8 cellular contexts compared by ENCODE assay signal in genomic region chr17:76446449-76447231, GRCh38. TPM values are rescaled to one million over a fixed set of nuclear protein-coding genes. Genes with fewer than 3 reads are reported as not detected.
DNase-seq lines count a peak whose midpoint lies in the region; ATAC-seq and TF ChIP-seq lines count a peak whose summit lies in the region.

No MANE protein-coding gene starts in this region.

- peak overlapping the region in 2 of 4 donors; percentile 28 to 75 for H3K27ac ChIP-seq in sigmoid colon

- WGBS in sigmoid colon, 2 donors, result 70 to 71% methylated on average over 9 of the region's 9 CpGs

- no peak for TF ChIP-seq EP300 in sigmoid colon (IDR thresholded peaks at IDR 0.05)

- TF ChIP-seq CTCF in AG09309 (IDR thresholded peaks at IDR 0.05; ENCODE audit: control insufficient read depth, insufficient read depth, low read depth, low read length, missing control alignments) (no peak), astrocyte of the cerebellum (IDR thresholded peaks at IDR 0.05; ENCODE audit: low read depth, low read length, missing control alignments) (no peak), sigmoid colon (IDR thresholded peaks at IDR 0.05) (no peak)

- no peak for TF ChIP-seq POLR2A in sigmoid colon (IDR thresholded peaks at IDR 0.05)

- peaks cover 0 to 41% (median 28%) of the 10 kb centered on the region in 4 donors for H3K4me1 ChIP-seq in sigmoid colon

- H3K36me3 ChIP-seq in sigmoid colon, result no peaks in the 10 kb centered on the region

- H3K4me3 ChIP-seq in AG09309 (ENCODE audit: control insufficient read depth, low read depth, low read length) (no peak overlapping the region), astrocyte of the cerebellum (ENCODE audit: low read depth, low read length) (no peak overlapping the region), sigmoid colon (no peak overlapping the region)

- ATAC-seq in GM19324 (IDR thresholded peaks at IDR 0.05; ENCODE audit: low FRiP score, unreplicated experiment), result no peak

- in situ Hi-C loops in astrocyte of the cerebellum (cut with HindIII; ENCODE audit: low sequenced_read_pairs), result no loop called here

- no peaks in the 10 kb centered on the region for H3K27me3 ChIP-seq in sigmoid colon

- DNase-seq in AG09309 (ENCODE audit: low read depth) (peak; percentile 58), HS-27A (ENCODE audit: low read depth) (peak; percentile 24), astrocyte of the cerebellum (ENCODE audit: low read depth) (peak; percentile 53), left kidney (ENCODE audit: low read depth, low spot score) (peak; percentile 58), NCI-H1417 (lab: John Stamatoyannopoulos, UW) (no peak), T-helper 2 cell (no peak), sigmoid colon (no peak)

- H3K9me3 ChIP-seq in sigmoid colon, result no peaks in the 10 kb centered on the region

- intact Hi-C loops in sigmoid colon (cut with DNase I), result no loop called here

RNA-seq across cellular contexts. Expression of gene UBE2O, which starts 6.3 kb away (rescaled TPM):
- total RNA-seq in sigmoid colon, result 10 to 100 TPM; 11.0 to 26.3 (median 16.1) TPM
- polyA plus RNA-seq in sigmoid colon, result 10 to 100 TPM in 1 of 3 donors, 1 to 10 TPM in 2; 6.2 to 16.1 (median 6.6) TPM

RNA-seq across cellular contexts. Expression of gene AANAT, which starts 20.8 kb away (rescaled TPM):
- total RNA-seq in sigmoid colon, result not detected
- under 1 TPM in 1 of 3 donors, not detected in 2; 0.12 TPM for polyA plus RNA-seq in sigmoid colon

RNA-seq across cellular contexts. Expression of gene RHBDF2, which starts 54.6 kb away (rescaled TPM):
- total RNA-seq in sigmoid colon, result 10 to 100 TPM in 3 of 4 donors, 1 to 10 TPM in 1; 7.9 to 27.6 (median 12.5) TPM
- polyA plus RNA-seq in sigmoid colon, result 10 to 100 TPM in 1 of 3 donors, 1 to 10 TPM in 2; 1.2 to 35.7 (median 5.8) TPM

Comparison
In these comparisons a context has a peak if more than half of its experiments do, and no peak if none do; other contexts are left out.
1. DNase-seq: peak in AG09309 (single experiment), HS-27A (single experiment), astrocyte of the cerebellum (single experiment) and left kidney (single experiment); none in NCI-H1417 (0 of 3), T-helper 2 cell (0 of 5) and sigmoid colon (single experiment).